Comparison of ENCODE assay signal across 1 cellular context in genomic region chrX:13702390-13702789, GRCh38.
TF ChIP-seq lines count a peak whose summit lies in the region.

No MANE protein-coding gene starts in this region.

TF ChIP-seq in GM23338, 12 proteins besides CTCF, POLR2A, EP300 and RAD21 (continued from another document):
- TF ChIP-seq REST (IDR thresholded peaks at IDR 0.05; ENCODE audit: unreplicated experiment): no peak
- no peak for TF ChIP-seq CREB1 (CRISPR knock-in tag; IDR thresholded peaks at IDR 0.05; ENCODE audit: low read depth)
- TF ChIP-seq NANOG (IDR thresholded peaks at IDR 0.05; ENCODE audit: borderline replicate concordance): no peak
- TF ChIP-seq ZNF462 (CRISPR knock-in tag; IDR thresholded peaks at IDR 0.05): no peak
